Comparison of ENCODE assay signal across 24 cellular contexts in the genomic region with DNA sequence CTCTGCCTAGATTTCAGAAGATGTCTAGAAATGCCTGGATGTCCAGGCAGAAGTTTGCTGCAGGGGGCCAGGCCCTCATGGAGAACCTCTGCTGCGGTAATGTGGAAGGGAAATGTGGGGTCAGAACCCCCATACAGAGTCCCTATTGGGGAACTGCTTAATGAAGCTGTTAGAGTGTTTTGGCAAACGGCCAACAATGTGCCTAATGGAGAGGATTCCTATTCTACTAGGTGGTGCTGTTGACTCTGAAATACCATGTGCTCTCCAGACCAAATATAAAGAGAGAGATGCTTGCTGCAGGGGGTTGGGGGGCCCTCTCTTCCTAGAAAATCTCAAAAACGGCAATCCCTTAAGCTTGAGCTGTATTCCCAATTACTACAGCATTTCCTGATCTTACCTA. TPM values are rescaled to one million over a fixed set of nuclear protein-coding genes. Genes with fewer than 3 reads are reported as not detected.
DNase-seq lines count a peak whose midpoint lies in the region; ATAC-seq, FAIRE-seq and TF ChIP-seq lines count a peak whose summit lies in the region.
"Had no signal": no experiment of that assay in that cellular context is flagged by ENCODE, and none has a peak within 500 bp of the region (broad histone marks: within the 10 kb centered on the region; RNA-seq: fewer than 3 reads in every experiment).

No MANE protein-coding gene starts in this region.

- intact Hi-C loops in K562 (cut with micrococcal nuclease), result no loop called here
- intact Hi-C loops in OCI-LY7 (cut with micrococcal nuclease; ENCODE audit: unreplicated experiment), result no loop called here

- no peaks in the 10 kb centered on the region for H3K27me3 ChIP-seq in K562 (ENCODE audit: control insufficient read depth in 2 of 2, insufficient read depth in 2 of 2, low read length in 2 of 2)
- H3K27me3 ChIP-seq in keratinocyte (ENCODE audit: control insufficient read depth, extremely low read depth, insufficient read depth, low read length), result no peaks in the 10 kb centered on the region
- H3K27me3 ChIP-seq: esophagus squamous epithelium, heart right ventricle had no signal

- WGBS in K562 (ENCODE audit: insufficient coverage, low coverage, missing lambda C conversion rate), result 17% methylated on average over 3 of the region's 3 CpGs

- FAIRE-seq in K562 (lab: Jason Lieb, UNC) (no peak), keratinocyte (lab: Jason Lieb, UNC) (peak; percentile 46)
- FAIRE-seq: D721Med, islet of Langerhans had no signal

- H3K9ac ChIP-seq in K562 (ENCODE audit: insufficient read depth in 1 of 2, low read depth in 2 of 2, low read length in 2 of 2) (no peak overlapping the region), keratinocyte (ENCODE audit: control insufficient read depth, extremely low read depth, insufficient read depth, low read length) (no peak overlapping the region)

- H3K79me2 ChIP-seq in K562 (ENCODE audit: control insufficient read depth, insufficient read depth, low read length) (no peaks in the 10 kb centered on the region), keratinocyte (ENCODE audit: control insufficient read depth, insufficient read depth, low read length) (no peaks in the 10 kb centered on the region), OCI-LY7 (ENCODE audit: insufficient read depth, low read depth, low read length) (no peaks in the 10 kb centered on the region)

- H3K4me3 ChIP-seq in K562 (no peak overlapping the region), keratinocyte (ENCODE audit: control insufficient read depth in 2 of 3, extremely low read depth in 1 of 3, insufficient read depth in 2 of 3, low read depth in 1 of 3, low read length in 3 of 3) (no peak overlapping the region), OCI-LY7 (ENCODE audit: low read depth, low read length, poor library complexity, severe bottlenecking) (no peak overlapping the region)
- H3K4me3 ChIP-seq: esophagus squamous epithelium, heart right ventricle had no signal

- no peaks in the 10 kb centered on the region for H3K9me1 ChIP-seq in K562 (ENCODE audit: control insufficient read depth, insufficient read depth, low read length)
- H3K9me1 ChIP-seq in keratinocyte (ENCODE audit: control insufficient read depth, extremely low read depth, insufficient read depth, low read length), result no peaks in the 10 kb centered on the region

- no peak for TF ChIP-seq CTCF in K562 (IDR thresholded peaks at IDR 0.05 in 2 of 3, conservative IDR thresholded peaks at IDR 0.05 in 1 of 3; ENCODE audit: insufficient read depth in 2 of 3, low read depth in 1 of 3, low read length in 3 of 3)
- no peak for TF ChIP-seq CTCF in keratinocyte (optimal IDR thresholded peaks at IDR 0.05 in 1 of 3, IDR thresholded peaks at IDR 0.05 in 1 of 3, conservative IDR thresholded peaks at IDR 0.05 in 1 of 3; ENCODE audit: extremely low read depth in 1 of 3, insufficient read depth in 2 of 3, low read length in 3 of 3)
- no peak for TF ChIP-seq CTCF in OCI-LY7 (conservative IDR thresholded peaks at IDR 0.05; ENCODE audit: low read length)

- ATAC-seq in K562, result no peak
- ATAC-seq: heart right ventricle, T-helper 17 cell had no signal

- TF ChIP-seq EP300 in K562 (IDR thresholded peaks at IDR 0.05; ENCODE audit: low read length), result no peak

- H3K27ac Mint-ChIP-seq in immature natural killer cell, result no peak overlapping the region
- H3K27ac Mint-ChIP-seq: B cell; mesothelial cell of epicardium; nephron; stimulated activated naive CD8-positive, alpha-beta T cell treated with anti-CD3 and anti-CD28 coated beads, Interleukin-15, Interleukin-2, amounts not matched to agents 100 ng/mL and 50 ng/mL, for 24 hours; T-helper 17 cell; type B pancreatic cell had no signal

- no TSS peak for BruUV-seq in K562 (replicated peaks; lab: Mats Ljungman, UMichigan)
- no TSS peak for BruUV-seq in OCI-LY7 (replicated peaks; lab: Mats Ljungman, UMichigan)

- no peaks in the 10 kb centered on the region for H3K36me3 ChIP-seq in K562 (ENCODE audit: control insufficient read depth, insufficient read depth, low read length)
- H3K36me3 ChIP-seq in keratinocyte (ENCODE audit: control insufficient read depth in 2 of 2, extremely low read depth in 1 of 2, insufficient read depth in 2 of 2, low read length in 2 of 2), result peaks cover 0 to 4% of the 10 kb centered on the region in 2 experiments
- H3K36me3 ChIP-seq in OCI-LY7 (ENCODE audit: insufficient read depth, low read length), result no peaks in the 10 kb centered on the region

- peaks cover 0 to 5% (median 0%) of the 10 kb centered on the region in 6 donors for H3K9me3 Mint-ChIP-seq in immature natural killer cell

- H4K20me1 ChIP-seq in K562 (replicated peaks; ENCODE audit: control insufficient read depth, insufficient read depth, low read length) (no peaks in the 10 kb centered on the region), keratinocyte (ENCODE audit: control insufficient read depth, extremely low read depth, insufficient read depth, low read length) (no peaks in the 10 kb centered on the region), OCI-LY7 (ENCODE audit: insufficient read depth, low read length) (no peaks in the 10 kb centered on the region)

- no peak for TF ChIP-seq POLR2A in K562 (conservative IDR thresholded peaks at IDR 0.05)

- no peaks in the 10 kb centered on the region; the same call in 1 of the 2 replicates for H3K9me2 ChIP-seq in OCI-LY7 (ENCODE audit: insufficient read depth, low read length)

- no peaks in the 10 kb centered on the region for H3K9me3 ChIP-seq in K562 (replicated peaks; ENCODE audit: control insufficient read depth, insufficient read depth, low read depth, low read length)
- H3K9me3 ChIP-seq in keratinocyte (ENCODE audit: control insufficient read depth, low read depth, low read length), result no peaks in the 10 kb centered on the region
- no peaks in the 10 kb centered on the region for H3K9me3 ChIP-seq in OCI-LY7 (ENCODE audit: low read length)
- H3K9me3 ChIP-seq: esophagus squamous epithelium had no signal

- in situ Hi-C loops in K562 (cut with MboI), result no loop called here

- no peaks in the 10 kb centered on the region for H3K4me1 Mint-ChIP-seq in immature natural killer cell
- H3K4me1 Mint-ChIP-seq: mesothelial cell of epicardium, nephron had no signal

- H3K4me2 ChIP-seq in K562 (ENCODE audit: insufficient read depth, low read length) (no peak overlapping the region), keratinocyte (ENCODE audit: control insufficient read depth, extremely low read depth, insufficient read depth, low read depth, low read length) (no peak overlapping the region), OCI-LY7 (ENCODE audit: low read length) (no peak overlapping the region)

- no peak overlapping the region for H3K4me3 Mint-ChIP-seq in immature natural killer cell
- H3K4me3 Mint-ChIP-seq: B cell; mesothelial cell of epicardium; nephron; stimulated activated naive CD8-positive, alpha-beta T cell treated with anti-CD3 and anti-CD28 coated beads, Interleukin-15, Interleukin-2, amounts not matched to agents 100 ng/mL and 50 ng/mL, for 24 hours; T-helper 17 cell; type B pancreatic cell had no signal

- no peaks in the 10 kb centered on the region for H3K27me3 Mint-ChIP-seq in immature natural killer cell (ENCODE audit: low read depth in 3 of 3)
- H3K27me3 Mint-ChIP-seq: B cell; stimulated activated naive CD8-positive, alpha-beta T cell treated with anti-CD3 and anti-CD28 coated beads, Interleukin-15, Interleukin-2, amounts not matched to agents 100 ng/mL and 50 ng/mL, for 24 hours; T-helper 17 cell; type B pancreatic cell had no signal

- H2AFZ ChIP-seq in K562 (ENCODE audit: low read depth, low read length) (no peak overlapping the region), keratinocyte (ENCODE audit: control insufficient read depth, low read length) (no peak overlapping the region), OCI-LY7 (ENCODE audit: low read length) (no peak overlapping the region)

- H3K36me3 Mint-ChIP-seq in immature natural killer cell, result peaks cover 32 to 50% (median 46%) of the 10 kb centered on the region in 3 donors

- peak; percentile 35 for DNase-seq in COR-L47 (lab: John Stamatoyannopoulos, UW)
- peak; percentile 15 for DNase-seq in HCEC 1CT
- peak in 1 of 4 experiments; percentile 8 for DNase-seq in K562 (ENCODE audit: extremely low read depth in 1 of 4, low spot score in 3 of 4)
- DNase-seq in keratinocyte (ENCODE audit: low read depth, low spot score), result no peak
- DNase-seq in immature natural killer cell, result no peak
- DNase-seq in OCI-LY7 (ENCODE audit: low spot score), result no peak
- no peak for DNase-seq in activated CD4-positive, CD25-positive, alpha-beta regulatory T cell (lab: John Stamatoyannopoulos, UW)
- DNase-seq: activated CD4-positive, alpha-beta T cell treated with anti-CD3 and anti-CD28 coated beads, Interleukin-2, amount 50 U/mL, for 4 hours; activated gamma-delta T cell treated with Interleukin-2 at 50 U/mL for 16 hours; activated T-cell treated with anti-CD3 and anti-CD28 coated beads for 4 hours; amygdala; central memory CD4-positive, alpha-beta T cell; esophagus squamous epithelium; heart right ventricle; IMR-90; NCI-H2029; T-helper 17 cell had no signal

- CTCF ChIA-PET in K562 (lab: Yijun Ruan, JAX; ENCODE audit: low intra/inter-chr PET ratio) (no interaction called here), OCI-LY7 (lab: Charles Lee; ENCODE audit: unreplicated experiment) (no interaction called here)

- POLR2A ChIA-PET in K562 (lab: Yijun Ruan, JAX) (interaction anchor here (0.7 kb wide), 1 partner anchor 36 kb away, joined by 3 read pairs; no protein-coding TSS in a partner anchor), OCI-LY7 (lab: Charles Lee) (interaction anchor here (0.6 to 1.4 kb wide), 2 partner anchors 12 to 696 kb away, joined by 3 read pairs; no protein-coding TSS in a partner anchor)

- no peak for TF ChIP-seq RAD21 in K562 (CRISPR knock-in tag; conservative IDR thresholded peaks at IDR 0.05 in 1 of 2, IDR thresholded peaks at IDR 0.05 in 1 of 2)

- no peak overlapping the region for H3K27ac ChIP-seq in K562 (ENCODE audit: extremely low read depth, low read depth, low read length)
- H3K27ac ChIP-seq in keratinocyte (ENCODE audit: control insufficient read depth, insufficient read depth, low read length), result no peak overlapping the region
- H3K27ac ChIP-seq in OCI-LY7 (ENCODE audit: low read depth, low read length, poor library complexity, severe bottlenecking), result no peak overlapping the region
- H3K27ac ChIP-seq: esophagus squamous epithelium, heart right ventricle had no signal

- dilution Hi-C loops in keratinocyte (cut with MboI; ENCODE audit: extremely low pct_ligation_motif_present, low sequenced_read_pairs), result no loop called here

- H3K4me1 ChIP-seq in K562 (replicated peaks in 1 of 2; ENCODE audit: control insufficient read depth in 2 of 2, insufficient read depth in 2 of 2, low read length in 2 of 2), result no peaks in the 10 kb centered on the region
- no peaks in the 10 kb centered on the region for H3K4me1 ChIP-seq in keratinocyte (ENCODE audit: control insufficient read depth, extremely low read depth, insufficient read depth, low read length)
- no peaks in the 10 kb centered on the region for H3K4me1 ChIP-seq in OCI-LY7 (ENCODE audit: insufficient read depth, low read length, poor library complexity, severe bottlenecking)
- H3K4me1 ChIP-seq: esophagus squamous epithelium, heart right ventricle had no signal

RNA-seq across cellular contexts. Expression of a gene that starts 57.1 kb away (rescaled TPM):
- total RNA-seq in K562 (2011; cell fraction: chromatin; rRNA removed; ENCODE audit: low replicate concordance), result 19.3 and 35.9 TPM in 2 replicates
- 7.6 and 7.8 TPM in 2 replicates for total RNA-seq in K562 (2011; cell fraction: nucleolus; rRNA removed)
- 17.7 and 32.9 TPM in 2 replicates for total RNA-seq in K562 (2011; cell fraction: nucleoplasm; rRNA removed)
- total RNA-seq in K562 (2014; rRNA removed), result 33.0 and 42.5 TPM in 2 replicates
- total RNA-seq in K562 (2014; rRNA removed; fragmentation: Illumina TruSeq; extraction: Trizol), result 69.5 and 75.7 TPM in 2 replicates
- 52.5 and 53.3 TPM in 2 replicates for total RNA-seq in K562 (2015; rRNA removed; fragmentation: Illumina TruSeq; extraction: Trizol)
- 76.8 and 78.8 TPM in 2 replicates for total RNA-seq in K562 (2021)
- 38.4 and 46.3 TPM in 2 replicates for polyA plus RNA-seq in K562 (2011; rRNA removed)
- polyA plus RNA-seq in K562 (2011; cell fraction: cytosol; rRNA removed), result 12.7 and 17.9 TPM in 2 replicates
- 8.4 and 11.9 TPM in 2 replicates for polyA plus RNA-seq in K562 (2011; cell fraction: nucleus; rRNA removed)
- polyA plus RNA-seq in K562 (2012), result 43.7 and 45.5 TPM in 2 replicates
- 44.1 and 52.8 TPM in 2 replicates for polyA plus RNA-seq in K562 (2014; fragmentation: Illumina TruSeq; extraction: Trizol)
- polyA plus RNA-seq in K562 (2014; fragmentation: Nextera tagmentation; extraction: Ambion mirVana), result 1 to 10 TPM; 8.1 to 9.3 TPM
- polyA plus RNA-seq in K562 (2014; rRNA removed), result 41.9 and 45.6 TPM in 2 replicates
- 55.3 and 59.0 TPM in 2 replicates for polyA minus RNA-seq in K562 (2011; rRNA and poly(A)+ RNA removed)
- 34.7 and 45.3 TPM in 2 replicates for polyA minus RNA-seq in K562 (2011; cell fraction: cytosol; rRNA and poly(A)+ RNA removed)
- 14.7 and 23.2 TPM in 2 replicates for polyA minus RNA-seq in K562 (2011; cell fraction: nucleus; rRNA and poly(A)+ RNA removed)
- 29.2 to 47.9 TPM (median 34.4 TPM) in 3 replicates for polyA plus RNA-seq in keratinocyte
- 20.5 TPM for polyA plus RNA-seq in keratinocyte (2011; ENCODE audit: low read depth)
- polyA plus RNA-seq in keratinocyte (2011; cell fraction: cytosol; rRNA removed), result 30.1 and 47.3 TPM in 2 replicates
- 17.5 and 19.8 TPM in 2 replicates for polyA plus RNA-seq in keratinocyte (2011; cell fraction: nucleus; rRNA removed)
- polyA plus RNA-seq in keratinocyte (2012; ENCODE audit: low replicate concordance), result 36.8 and 43.7 TPM in 2 replicates
- 14.2 to 33.2 TPM (median 22.1 TPM) in 3 replicates for polyA minus RNA-seq in keratinocyte
- 36.6 TPM for polyA minus RNA-seq in keratinocyte (2011; cell fraction: cytosol; rRNA and poly(A)+ RNA removed)
- 7.3 and 19.1 TPM in 2 replicates for polyA minus RNA-seq in keratinocyte (2011; cell fraction: nucleus; rRNA and poly(A)+ RNA removed)
- 10 to 100 TPM; 48.0 to 87.9 (median 80.5) TPM for polyA plus RNA-seq in immature natural killer cell
- 61.3 and 81.3 TPM in 2 replicates for total RNA-seq in OCI-LY7 (2014; rRNA removed; shearing (Covaris generic))
- 90.4 and 102 TPM in 2 replicates for total RNA-seq in OCI-LY7 (2022)

Comparison
In these comparisons a context has a peak if more than half of its experiments do, and no peak if none do; other contexts are left out.
1. DNase-seq: peak in COR-L47 (single experiment) and HCEC 1CT (single experiment); none in keratinocyte (single experiment), immature natural killer cell (0 of 3), OCI-LY7 (single experiment) and activated CD4-positive, CD25-positive, alpha-beta regulatory T cell (0 of 4).